8 cellular contexts compared by ENCODE assay signal in the genomic region with DNA sequence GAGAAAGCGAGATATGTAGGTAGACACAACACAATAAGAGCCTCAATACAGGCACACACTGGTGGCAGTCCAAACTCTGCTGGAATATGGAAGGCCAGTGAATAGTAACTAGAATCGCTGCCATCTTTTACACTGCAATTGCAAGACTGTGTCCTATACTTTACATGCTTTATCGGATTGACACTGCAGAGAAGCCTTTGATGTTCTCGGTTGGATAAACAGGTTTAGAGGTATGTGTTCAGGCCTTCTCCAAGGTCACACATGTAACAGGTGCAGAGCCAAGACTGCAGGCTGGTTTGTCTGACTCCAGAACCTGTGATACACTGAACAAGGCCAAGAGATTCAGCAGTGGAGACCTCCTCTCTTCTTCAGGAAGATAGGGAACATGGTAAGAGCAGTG. TPM values are rescaled to one million over a fixed set of nuclear protein-coding genes. Genes with fewer than 3 reads are reported as not detected.
"Had no signal": no experiment of that assay in that cellular context is flagged by ENCODE, and none has a peak within 500 bp of the region (broad histone marks: within the 10 kb centered on the region; RNA-seq: fewer than 3 reads in every experiment).

No MANE protein-coding gene starts in this region.

- H3K4me3 ChIP-seq: GM23338, K562 had no signal

- H3K27ac Mint-ChIP-seq: GM23338, H9 had no signal

- DNase-seq: H9, HCEC 1CT, IMR-90, KG1 had no signal

- H3K4me1 Mint-ChIP-seq: GM23338 had no signal

- H3K4me3 Mint-ChIP-seq: GM23338, H9 had no signal

- H2AFZ ChIP-seq: GM23338 had no signal

- H3K9me3 Mint-ChIP-seq: H9 had no signal

- H3K4me2 ChIP-seq: GM23338 had no signal

- ATAC-seq: GM23338, K562 had no signal

RNA-seq across cellular contexts. Expression of a gene that starts 5.1 kb away (rescaled TPM):
- total RNA-seq: GM23338, H1, H9, HT-29, IMR-90 had no signal
- polyA plus RNA-seq: GM23338, IMR-90, K562 had no signal

RNA-seq across cellular contexts. Expression of a gene that starts 22.7 kb away (rescaled TPM):
- total RNA-seq: GM23338, H1, H9, HT-29, IMR-90 had no signal
- polyA plus RNA-seq: GM23338, H1, IMR-90, K562 had no signal

RNA-seq across cellular contexts. Expression of a gene that starts 34.6 kb away (rescaled TPM):
- total RNA-seq: GM23338, H1, H9, HT-29, IMR-90, K562 had no signal
- polyA plus RNA-seq: GM23338, H1, IMR-90, K562 had no signal
